Comparison of ENCODE assay signal across 10 cellular contexts in genomic region chr5:149894237-149894636, GRCh38. TPM values are rescaled to one million over a fixed set of nuclear protein-coding genes. Genes with fewer than 3 reads are reported as not detected.
"Had no signal": no experiment of that assay in that cellular context is flagged by ENCODE, and none has a peak within 500 bp of the region (broad histone marks: within the 10 kb centered on the region; RNA-seq: fewer than 3 reads in every experiment).

No MANE protein-coding gene starts in this region.

- H3K9me3 ChIP-seq: HAP-1 had no signal

- H3K36me3 ChIP-seq: HAP-1 had no signal

- H3K4me3 ChIP-seq: GM23248, HAP-1, K562 had no signal

- H2AFZ ChIP-seq: GM23248 had no signal

- ATAC-seq: HCT116, K562 had no signal

- H3K4me1 ChIP-seq: HAP-1 had no signal

- H3K27ac ChIP-seq: GM23248 had no signal

- H3K9ac ChIP-seq: GM23248 had no signal

- FAIRE-seq: HTR-8/SVneo, K562 had no signal

- DNase-seq: GM23248, GOT3, H7, IMR-90, KG1 had no signal

RNA-seq across cellular contexts. Expression of gene PDE6A, which starts 50.4 kb away (rescaled TPM):
- total RNA-seq: GM23248, H7, HT-29, IMR-90 had no signal
